ENCODE assay signal across 30 cellular contexts in genomic region chr11:4416306-4416705, GRCh38. TPM values are rescaled to one million over a fixed set of nuclear protein-coding genes. Genes with fewer than 3 reads are reported as not detected.
DNase-seq lines count a peak whose midpoint lies in the region; ATAC-seq, FAIRE-seq and TF ChIP-seq lines count a peak whose summit lies in the region.
"Had no signal": no experiment of that assay in that cellular context is flagged by ENCODE, and none has a peak within 500 bp of the region (broad histone marks: within the 10 kb centered on the region; RNA-seq: fewer than 3 reads in every experiment).

No MANE protein-coding gene starts in this region.

- in situ Hi-C loops in K562 (cut with MboI) = no loop called here

- intact Hi-C loops in K562 (cut with micrococcal nuclease) = no loop called here

- H3K4me1 ChIP-seq in A549 (no peaks in the 10 kb centered on the region), K562 (replicated peaks in 1 of 2; ENCODE audit: control insufficient read depth in 2 of 2, insufficient read depth in 2 of 2, low read length in 2 of 2) (no peaks in the 10 kb centered on the region)
- H3K4me1 ChIP-seq: BE2C, BLaER1 had no signal

- no peaks in the 10 kb centered on the region for H3K9me3 Mint-ChIP-seq in activated T-cell treated with anti-CD3 and anti-CD28 coated beads, Interleukin-2, amount 50 U/mL, for 72 hours
- no peaks in the 10 kb centered on the region for H3K9me3 Mint-ChIP-seq in activated T-cell treated with anti-CD3 and anti-CD28 coated beads, Interleukin-2, amount 50 U/mL, for 24 hours
- H3K9me3 Mint-ChIP-seq: CD4-positive, alpha-beta memory T cell; CD4-positive, CD25-positive, alpha-beta regulatory T cell; CD8-positive, alpha-beta memory T cell had no signal

- no peaks in the 10 kb centered on the region for H4K20me1 ChIP-seq in K562 (replicated peaks; ENCODE audit: control insufficient read depth, insufficient read depth, low read length)
- H4K20me1 ChIP-seq: BLaER1 had no signal

- H3K4me3 Mint-ChIP-seq in activated T-cell treated with anti-CD3 and anti-CD28 coated beads, Interleukin-2, amount 50 U/mL, for 72 hours = no peak overlapping the region
- H3K4me3 Mint-ChIP-seq in activated T-cell treated with anti-CD3 and anti-CD28 coated beads, Interleukin-2, amount 50 U/mL, for 24 hours = no peak overlapping the region
- H3K4me3 Mint-ChIP-seq: CD14-positive monocyte; CD4-positive, alpha-beta memory T cell; CD4-positive, CD25-positive, alpha-beta regulatory T cell; CD8-positive, alpha-beta memory T cell had no signal

- POLR2A ChIA-PET in A549 (lab: Yijun Ruan, JAX) (no interaction called here), K562 (lab: Yijun Ruan, JAX) (interaction anchor here (0.9 kb wide), 1 partner anchor 10 kb away, joined by 3 read pairs; no protein-coding TSS in a partner anchor)

- WGBS in A549 (ENCODE audit: missing lambda C conversion rate) = 0% methylated on average over 1 of the region's 1 CpG
- 0% methylated on average over 1 of the region's 1 CpG for WGBS in K562 (ENCODE audit: insufficient coverage, low coverage, missing lambda C conversion rate)

- TF ChIP-seq CTCF in A549 (IDR thresholded peaks at IDR 0.05) (no peak), K562 (IDR thresholded peaks at IDR 0.05 in 2 of 3, conservative IDR thresholded peaks at IDR 0.05 in 1 of 3; ENCODE audit: insufficient read depth in 2 of 3, low read depth in 1 of 3, low read length in 3 of 3) (no peak)

- no peak overlapping the region for H3K9ac ChIP-seq in K562 (ENCODE audit: insufficient read depth in 1 of 2, low read depth in 2 of 2, low read length in 2 of 2)
- H3K9ac ChIP-seq: BLaER1 had no signal

- H3K9me1 ChIP-seq in K562 (ENCODE audit: control insufficient read depth, insufficient read depth, low read length) = no peaks in the 10 kb centered on the region

- DNase-seq in activated T-cell treated with anti-CD3 and anti-CD28 coated beads, Interleukin-2, amount 50 U/mL, for 72 hours = no peak
- no peak for DNase-seq in activated T-cell treated with anti-CD3 and anti-CD28 coated beads, Interleukin-2, amount 50 U/mL, for 24 hours
- DNase-seq in A549 (ENCODE audit: low read depth in 1 of 2, low spot score in 1 of 2) (no peak), K562 (ENCODE audit: extremely low read depth in 1 of 4, low spot score in 3 of 4) (no peak), H7 (no peak)
- DNase-seq: ACHN; BE2C; C1 segment of cervical spinal cord; CD4-positive, alpha-beta memory T cell; CD4-positive, CD25-positive, alpha-beta regulatory T cell; CD8-positive, alpha-beta memory T cell; COR-L47; DMS 273 treated with DMSO at 0.1 percent for 48 hours; DMS153; DMS53; DMS79; DND-41; EL; GDM1 had no signal

- H3K9me3 ChIP-seq in A549 = no peaks in the 10 kb centered on the region
- H3K9me3 ChIP-seq in K562 (replicated peaks; ENCODE audit: control insufficient read depth, insufficient read depth, low read depth, low read length) = no peaks in the 10 kb centered on the region
- H3K9me3 ChIP-seq: BE2C, BLaER1 had no signal

- TF ChIP-seq EP300 in A549 (IDR thresholded peaks at IDR 0.05) (no peak), K562 (IDR thresholded peaks at IDR 0.05; ENCODE audit: low read length) (no peak)

- no peaks in the 10 kb centered on the region for H3K36me3 ChIP-seq in K562 (ENCODE audit: control insufficient read depth, insufficient read depth, low read length)
- no peaks in the 10 kb centered on the region for H3K36me3 ChIP-seq in H7 (replicated peaks; ENCODE audit: control insufficient read depth, insufficient read depth, low read length)
- H3K36me3 ChIP-seq: BE2C, BLaER1 had no signal

- H3K27me3 Mint-ChIP-seq in activated T-cell treated with anti-CD3 and anti-CD28 coated beads, Interleukin-2, amount 50 U/mL, for 72 hours (ENCODE audit: low read depth) = peaks cover 18% of the 10 kb centered on the region
- H3K27me3 Mint-ChIP-seq in activated T-cell treated with anti-CD3 and anti-CD28 coated beads, Interleukin-2, amount 50 U/mL, for 24 hours = peaks cover 17% of the 10 kb centered on the region

- no peak for ATAC-seq in activated T-cell treated with anti-CD3 and anti-CD28 coated beads, Interleukin-2, amount 50 U/mL, for 72 hours (replicated peaks in 1 of 2)
- ATAC-seq in A549 = no peak
- no peak for ATAC-seq in K562
- ATAC-seq: GM12878 had no signal

- H3K4me2 ChIP-seq in A549 (no peak overlapping the region), K562 (ENCODE audit: insufficient read depth, low read length) (no peak overlapping the region)
- H3K4me2 ChIP-seq: BLaER1 had no signal

- TF ChIP-seq POLR2A in A549 (IDR thresholded peaks at IDR 0.05; ENCODE audit: low read length) (no peak), K562 (conservative IDR thresholded peaks at IDR 0.05) (no peak)

- no peak overlapping the region for H2AFZ ChIP-seq in K562 (ENCODE audit: low read depth, low read length)

- H3K27ac Mint-ChIP-seq in activated T-cell treated with anti-CD3 and anti-CD28 coated beads, Interleukin-2, amount 50 U/mL, for 72 hours = peak overlapping the region; percentile 76
- H3K27ac Mint-ChIP-seq in activated T-cell treated with anti-CD3 and anti-CD28 coated beads, Interleukin-2, amount 50 U/mL, for 24 hours = no peak overlapping the region
- H3K27ac Mint-ChIP-seq: CD14-positive monocyte; CD4-positive, alpha-beta memory T cell; CD4-positive, CD25-positive, alpha-beta regulatory T cell; CD8-positive, alpha-beta memory T cell had no signal

- TF ChIP-seq RAD21 in A549 (conservative IDR thresholded peaks at IDR 0.05 in 1 of 2, IDR thresholded peaks at IDR 0.05 in 1 of 2) (no peak), K562 (CRISPR knock-in tag; conservative IDR thresholded peaks at IDR 0.05 in 1 of 2, IDR thresholded peaks at IDR 0.05 in 1 of 2) (no peak)

- no peak for FAIRE-seq in A549 (lab: Jason Lieb, UNC)
- FAIRE-seq in K562 (lab: Jason Lieb, UNC) = no peak
- FAIRE-seq: GM12878, GM12892, GM18507 had no signal

- no peaks in the 10 kb centered on the region for H3K36me3 Mint-ChIP-seq in activated T-cell treated with anti-CD3 and anti-CD28 coated beads, Interleukin-2, amount 50 U/mL, for 72 hours (ENCODE audit: insufficient read depth in 2 of 2)
- no peaks in the 10 kb centered on the region for H3K36me3 Mint-ChIP-seq in activated T-cell treated with anti-CD3 and anti-CD28 coated beads, Interleukin-2, amount 50 U/mL, for 24 hours (ENCODE audit: low read depth)
- H3K36me3 Mint-ChIP-seq: CD4-positive, alpha-beta memory T cell; CD4-positive, CD25-positive, alpha-beta regulatory T cell; CD8-positive, alpha-beta memory T cell had no signal

- no peaks in the 10 kb centered on the region for H3K79me2 ChIP-seq in K562 (ENCODE audit: control insufficient read depth, insufficient read depth, low read length)

- H3K27me3 ChIP-seq in K562 (ENCODE audit: control insufficient read depth in 2 of 2, insufficient read depth in 2 of 2, low read length in 2 of 2) (peaks cover 2 to 9% of the 10 kb centered on the region in 2 experiments; a peak in 3 of 5 replicates), H7 (ENCODE audit: control insufficient read depth, insufficient read depth, low read length) (no peaks in the 10 kb centered on the region)
- H3K27me3 ChIP-seq: BE2C, BLaER1 had no signal

- no peaks in the 10 kb centered on the region for H3K4me1 Mint-ChIP-seq in activated T-cell treated with anti-CD3 and anti-CD28 coated beads, Interleukin-2, amount 50 U/mL, for 72 hours (ENCODE audit: low read depth)
- H3K4me1 Mint-ChIP-seq in activated T-cell treated with anti-CD3 and anti-CD28 coated beads, Interleukin-2, amount 50 U/mL, for 24 hours (ENCODE audit: low read depth) = no peaks in the 10 kb centered on the region
- H3K4me1 Mint-ChIP-seq: CD4-positive, alpha-beta memory T cell; CD4-positive, CD25-positive, alpha-beta regulatory T cell; CD8-positive, alpha-beta memory T cell had no signal

- BruUV-seq in K562 (replicated peaks; lab: Mats Ljungman, UMichigan) = no TSS peak

- CTCF ChIA-PET in A549 (lab: Yijun Ruan, JAX) = interaction anchor here (1.3 to 1.7 kb wide), 2 partner anchors 8 to 229 kb away, joined by 4 to 6 read pairs; no protein-coding TSS in a partner anchor
- CTCF ChIA-PET in K562 (lab: Yijun Ruan, JAX; ENCODE audit: low intra/inter-chr PET ratio) = no interaction called here

- no peak overlapping the region for H3K27ac ChIP-seq in A549
- H3K27ac ChIP-seq in K562 (ENCODE audit: extremely low read depth, low read depth, low read length) = no peak overlapping the region
- H3K27ac ChIP-seq: 22Rv1, BLaER1 had no signal

- no peak overlapping the region for H3K4me3 ChIP-seq in A549
- H3K4me3 ChIP-seq in K562 = no peak overlapping the region
- H3K4me3 ChIP-seq in H7 (ENCODE audit: insufficient read depth, low read depth, low read length) = no peak overlapping the region
- H3K4me3 ChIP-seq: BLaER1, GM12878 had no signal

RNA-seq across cellular contexts. Expression of gene TRIM21, which starts 22.8 kb away (rescaled TPM):
- 10 to 100 TPM; 26.5 to 35.3 TPM for total RNA-seq in activated T-cell treated with anti-CD3 and anti-CD28 coated beads, Interleukin-2, amount 50 U/mL, for 72 hours
- polyA plus RNA-seq in A549 (2011; rRNA removed) = 15.6 and 19.3 TPM in 2 replicates
- 7.6 and 9.7 TPM in 2 replicates for polyA plus RNA-seq in A549 (2012; cell fraction: cytosol; rRNA removed)
- 8.2 and 12.7 TPM in 2 replicates for polyA plus RNA-seq in A549 (2012; cell fraction: nucleus; rRNA removed)
- 11.3 to 13.2 TPM (median 11.6 TPM) in 3 replicates for polyA plus RNA-seq in A549 (2017; fragmentation: RNase III; extraction: RNeasy Plus Mini Kit Qiagen cat#74134 plus additional on column Dnase treatment)
- 18.3 and 19.1 TPM in 2 replicates for polyA minus RNA-seq in A549 (2011; rRNA and poly(A)+ RNA removed)
- total RNA-seq in K562 (2011; cell fraction: chromatin; rRNA removed; ENCODE audit: low replicate concordance) = 7.3 and 10.0 TPM in 2 replicates
- total RNA-seq in K562 (2011; cell fraction: nucleolus; rRNA removed) = 5.0 and 7.7 TPM in 2 replicates
- 5.9 and 6.3 TPM in 2 replicates for total RNA-seq in K562 (2011; cell fraction: nucleoplasm; rRNA removed)
- 10.8 and 11.0 TPM in 2 replicates for total RNA-seq in K562 (2014; rRNA removed)
- 10.7 and 11.9 TPM in 2 replicates for total RNA-seq in K562 (2014; rRNA removed; fragmentation: Illumina TruSeq; extraction: Trizol)
- 14.0 and 14.1 TPM in 2 replicates for total RNA-seq in K562 (2015; rRNA removed; fragmentation: Illumina TruSeq; extraction: Trizol)
- 9.2 and 11.2 TPM in 2 replicates for total RNA-seq in K562 (2021)
- 15.0 and 21.1 TPM in 2 replicates for polyA plus RNA-seq in K562 (2011; rRNA removed)
- 12.1 and 14.1 TPM in 2 replicates for polyA plus RNA-seq in K562 (2011; cell fraction: cytosol; rRNA removed)
- 16.1 and 18.9 TPM in 2 replicates for polyA plus RNA-seq in K562 (2011; cell fraction: nucleus; rRNA removed)
- 10.9 and 15.8 TPM in 2 replicates for polyA plus RNA-seq in K562 (2012)
- 12.6 and 17.0 TPM in 2 replicates for polyA plus RNA-seq in K562 (2014; fragmentation: Illumina TruSeq; extraction: Trizol)
- polyA plus RNA-seq in K562 (2014; fragmentation: Nextera tagmentation; extraction: Ambion mirVana) = 10 to 100 TPM in 1 of 2 experiments, 1 to 10 TPM in 1; 9.7 to 16.4 TPM
- polyA plus RNA-seq in K562 (2014; rRNA removed) = 10.5 and 12.8 TPM in 2 replicates
- 8.8 and 12.1 TPM in 2 replicates for polyA minus RNA-seq in K562 (2011; rRNA and poly(A)+ RNA removed)
- 1.5 and 5.7 TPM in 2 replicates for polyA minus RNA-seq in K562 (2011; cell fraction: cytosol; rRNA and poly(A)+ RNA removed)
- 3.1 and 6.6 TPM in 2 replicates for polyA minus RNA-seq in K562 (2011; cell fraction: nucleus; rRNA and poly(A)+ RNA removed)
- total RNA-seq in H7 (2014; rRNA removed; shearing (Covaris generic)) = 14.2 and 15.0 TPM in 2 replicates

RNA-seq across cellular contexts. Expression of gene OR52K2, which starts 32.8 kb away (rescaled TPM):
- total RNA-seq in activated T-cell treated with anti-CD3 and anti-CD28 coated beads, Interleukin-2, amount 50 U/mL, for 72 hours = not detected
- not detected in 2 replicates for polyA plus RNA-seq in A549 (2011; rRNA removed)
- not detected in 2 replicates for polyA plus RNA-seq in A549 (2012; cell fraction: cytosol; rRNA removed)
- not detected in 2 replicates for polyA plus RNA-seq in A549 (2012; cell fraction: nucleus; rRNA removed)
- not detected in 3 replicates for polyA plus RNA-seq in A549 (2017; fragmentation: RNase III; extraction: RNeasy Plus Mini Kit Qiagen cat#74134 plus additional on column Dnase treatment)
- not detected in 2 replicates for polyA minus RNA-seq in A549 (2011; rRNA and poly(A)+ RNA removed)
- total RNA-seq in K562 (2011; cell fraction: chromatin; rRNA removed; ENCODE audit: low replicate concordance) = not detected in 2 replicates
- total RNA-seq in K562 (2011; cell fraction: nucleolus; rRNA removed) = not detected in 2 replicates
- total RNA-seq in K562 (2011; cell fraction: nucleoplasm; rRNA removed) = not detected in 2 replicates
- total RNA-seq in K562 (2014; rRNA removed) = not detected in 2 replicates
- total RNA-seq in K562 (2014; rRNA removed; fragmentation: Illumina TruSeq; extraction: Trizol) = not detected in 2 replicates
- total RNA-seq in K562 (2015; rRNA removed; fragmentation: Illumina TruSeq; extraction: Trizol) = not detected in 2 replicates
- total RNA-seq in K562 (2021) = not detected in 2 replicates
- polyA plus RNA-seq in K562 (2011; rRNA removed) = not detected in 2 replicates
- not detected in 2 replicates for polyA plus RNA-seq in K562 (2011; cell fraction: cytosol; rRNA removed)
- not detected in 2 replicates for polyA plus RNA-seq in K562 (2011; cell fraction: nucleus; rRNA removed)
- not detected in 2 replicates for polyA plus RNA-seq in K562 (2012)
- not detected in 2 replicates for polyA plus RNA-seq in K562 (2014; fragmentation: Illumina TruSeq; extraction: Trizol)
- not detected for polyA plus RNA-seq in K562 (2014; fragmentation: Nextera tagmentation; extraction: Ambion mirVana)
- not detected in 2 replicates for polyA plus RNA-seq in K562 (2014; rRNA removed)
- not detected in 2 replicates for polyA minus RNA-seq in K562 (2011; rRNA and poly(A)+ RNA removed)
- polyA minus RNA-seq in K562 (2011; cell fraction: cytosol; rRNA and poly(A)+ RNA removed) = not detected in 2 replicates
- polyA minus RNA-seq in K562 (2011; cell fraction: nucleus; rRNA and poly(A)+ RNA removed) = not detected in 2 replicates
- not detected in 2 replicates for total RNA-seq in H7 (2014; rRNA removed; shearing (Covaris generic))
- total RNA-seq: A172; A673; CD4-positive, alpha-beta memory T cell; CD4-positive, CD25-positive, alpha-beta regulatory T cell; CD8-positive, alpha-beta memory T cell; Daoy; G401; GM12878 had no signal
- polyA plus RNA-seq: AG04450; CD4-positive, alpha-beta memory T cell; CD4-positive, CD25-positive, alpha-beta regulatory T cell; CD8-positive, alpha-beta memory T cell; GM12878 had no signal

RNA-seq across cellular contexts. Expression of gene OR52B4, which starts 48.1 kb away (rescaled TPM):
- total RNA-seq in activated T-cell treated with anti-CD3 and anti-CD28 coated beads, Interleukin-2, amount 50 U/mL, for 72 hours = not detected
- not detected in 2 replicates for polyA plus RNA-seq in A549 (2011; rRNA removed)
- not detected in 2 replicates for polyA plus RNA-seq in A549 (2012; cell fraction: cytosol; rRNA removed)
- polyA plus RNA-seq in A549 (2012; cell fraction: nucleus; rRNA removed) = not detected in 2 replicates
- polyA plus RNA-seq in A549 (2017; fragmentation: RNase III; extraction: RNeasy Plus Mini Kit Qiagen cat#74134 plus additional on column Dnase treatment) = not detected in 3 replicates
- not detected in 2 replicates for polyA minus RNA-seq in A549 (2011; rRNA and poly(A)+ RNA removed)
- total RNA-seq in K562 (2011; cell fraction: chromatin; rRNA removed; ENCODE audit: low replicate concordance) = not detected in 2 replicates
- total RNA-seq in K562 (2011; cell fraction: nucleolus; rRNA removed) = not detected in 2 replicates
- not detected in 2 replicates for total RNA-seq in K562 (2011; cell fraction: nucleoplasm; rRNA removed)
- total RNA-seq in K562 (2014; rRNA removed) = not detected in 2 replicates
- not detected in 2 replicates for total RNA-seq in K562 (2014; rRNA removed; fragmentation: Illumina TruSeq; extraction: Trizol)
- total RNA-seq in K562 (2015; rRNA removed; fragmentation: Illumina TruSeq; extraction: Trizol) = not detected in 2 replicates
- total RNA-seq in K562 (2021) = not detected in 2 replicates
- polyA plus RNA-seq in K562 (2011; rRNA removed) = not detected in 2 replicates
- polyA plus RNA-seq in K562 (2011; cell fraction: cytosol; rRNA removed) = not detected in 2 replicates
- polyA plus RNA-seq in K562 (2011; cell fraction: nucleus; rRNA removed) = 0.17 TPM in 1 of 2 replicates, not detected in the other
- polyA plus RNA-seq in K562 (2012) = not detected in 2 replicates
- not detected in 2 replicates for polyA plus RNA-seq in K562 (2014; fragmentation: Illumina TruSeq; extraction: Trizol)
- not detected for polyA plus RNA-seq in K562 (2014; fragmentation: Nextera tagmentation; extraction: Ambion mirVana)
- not detected in 2 replicates for polyA plus RNA-seq in K562 (2014; rRNA removed)
- polyA minus RNA-seq in K562 (2011; rRNA and poly(A)+ RNA removed) = 0.33 TPM in 1 of 2 replicates, not detected in the other
- polyA minus RNA-seq in K562 (2011; cell fraction: cytosol; rRNA and poly(A)+ RNA removed) = not detected in 2 replicates
- not detected in 2 replicates for polyA minus RNA-seq in K562 (2011; cell fraction: nucleus; rRNA and poly(A)+ RNA removed)
- not detected in 2 replicates for total RNA-seq in H7 (2014; rRNA removed; shearing (Covaris generic))
- total RNA-seq: A172; A673; CD4-positive, alpha-beta memory T cell; CD4-positive, CD25-positive, alpha-beta regulatory T cell; CD8-positive, alpha-beta memory T cell; Daoy; G401; GM12878 had no signal
- polyA plus RNA-seq: AG04450; CD14-positive monocyte; CD4-positive, alpha-beta memory T cell; CD4-positive, CD25-positive, alpha-beta regulatory T cell; CD8-positive, alpha-beta memory T cell; GM12878 had no signal
